19 cellular contexts compared by ENCODE assay signal in the genomic region with DNA sequence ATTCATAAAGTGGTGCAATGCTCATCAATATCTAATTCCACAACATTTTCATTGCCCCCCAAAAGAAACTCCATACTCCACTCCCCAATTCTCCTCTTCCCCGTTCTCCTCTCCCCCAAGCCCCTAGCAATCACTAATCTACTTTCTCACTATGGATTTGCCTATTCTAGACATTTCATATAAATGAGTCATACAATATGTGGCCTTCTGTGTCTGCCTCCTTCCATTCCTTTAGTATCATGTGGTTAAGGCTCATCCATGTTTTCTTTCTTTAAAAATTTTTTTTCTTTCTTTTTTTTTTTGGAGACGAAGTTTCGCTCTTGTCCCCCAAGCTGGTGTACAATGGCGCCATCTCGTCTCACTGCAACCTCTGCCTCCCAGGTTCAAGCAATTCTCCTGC. TPM values are rescaled to one million over a fixed set of nuclear protein-coding genes. Genes with fewer than 3 reads are reported as not detected.
DNase-seq lines count a peak whose midpoint lies in the region; ATAC-seq, FAIRE-seq and TF ChIP-seq lines count a peak whose summit lies in the region.
"Had no signal": no experiment of that assay in that cellular context is flagged by ENCODE, and none has a peak within 500 bp of the region (broad histone marks: within the 10 kb centered on the region; RNA-seq: fewer than 3 reads in every experiment).

No MANE protein-coding gene starts in this region.

- H3K9me3 ChIP-seq in astrocyte (ENCODE audit: insufficient read depth, low read depth, low read length), result no peaks in the 10 kb centered on the region
- H3K9me3 ChIP-seq: tibial artery had no signal

- no peak overlapping the region for H2AFZ ChIP-seq in astrocyte (ENCODE audit: low read depth, low read length)

- no peak overlapping the region for H3K4me3 Mint-ChIP-seq in astrocyte (ENCODE audit: unreplicated experiment)
- H3K4me3 Mint-ChIP-seq: activated naive CD8-positive, alpha-beta T cell treated with anti-CD3 and anti-CD28 coated beads, Interleukin-2, amount 10 ng/mL, durations not matched to agents 7 days and 5 days; activated T-cell treated with anti-CD3 and anti-CD28 coated beads, Interleukin-2, amount 50 U/mL, for 4 hours had no signal

- no peaks in the 10 kb centered on the region for H3K79me2 ChIP-seq in astrocyte (ENCODE audit: insufficient read depth, low read length)

- no peaks in the 10 kb centered on the region for H3K27me3 Mint-ChIP-seq in astrocyte (ENCODE audit: low read depth, unreplicated experiment)
- H3K27me3 Mint-ChIP-seq: activated naive CD8-positive, alpha-beta T cell treated with anti-CD3 and anti-CD28 coated beads, Interleukin-2, amount 10 ng/mL, durations not matched to agents 7 days and 5 days had no signal

- no peak for FAIRE-seq in astrocyte (lab: Jason Lieb, UNC)
- FAIRE-seq: colon, endothelial cell of umbilical vein had no signal

- H3K36me3 ChIP-seq in astrocyte (ENCODE audit: insufficient read depth, low read length), result no peaks in the 10 kb centered on the region

- peak; percentile 79 for DNase-seq in ACHN
- DNase-seq in HS-27A (ENCODE audit: low read depth), result peak; percentile 43
- DNase-seq in astrocyte (ENCODE audit: low read depth), result peak; percentile 85
- peak; percentile 57 for DNase-seq in foreskin melanocyte
- no peak for DNase-seq in NCI-H2196 (lab: John Stamatoyannopoulos, UW; ENCODE audit: unreplicated experiment)
- DNase-seq in NCI-H2227 (lab: John Stamatoyannopoulos, UW; ENCODE audit: unreplicated experiment), result no peak
- DNase-seq in globus pallidus (ENCODE audit: low spot score), result no peak
- DNase-seq: activated CD4-positive, alpha-beta T cell treated with anti-CD3 and anti-CD28 coated beads, Interleukin-2, amount 50 U/mL, for 4 hours; activated naive CD8-positive, alpha-beta T cell treated with anti-CD3 and anti-CD28 coated beads, Interleukin-2, amount 10 ng/mL, durations not matched to agents 7 days and 5 days; activated T-cell treated with anti-CD3 and anti-CD28 coated beads, Interleukin-2, amount 50 U/mL, for 4 hours; KG1; NCI-H1105; NCI-H446; nucleus accumbens; tibial artery had no signal

- peaks cover 14% of the 10 kb centered on the region for H3K4me1 ChIP-seq in astrocyte (ENCODE audit: insufficient read depth, low read length)
- H3K4me1 ChIP-seq: tibial artery had no signal

- no peak for TF ChIP-seq CTCF in astrocyte (IDR thresholded peaks at IDR 0.05; ENCODE audit: insufficient read depth, low read depth, low read length)

- peak overlapping the region; percentile 40 for H3K4me2 ChIP-seq in astrocyte (ENCODE audit: low read length)

- no peak overlapping the region for H3K9ac ChIP-seq in astrocyte (ENCODE audit: low read length)

- ATAC-seq in HG03469 (IDR thresholded peaks at IDR 0.05; ENCODE audit: unreplicated experiment), result no peak
- ATAC-seq: activated T-cell treated with anti-CD3 and anti-CD28 coated beads, Interleukin-2, amount 50 U/mL, for 4 hours had no signal

- no peaks in the 10 kb centered on the region for H4K20me1 ChIP-seq in astrocyte (ENCODE audit: insufficient read depth, low read length)

- H3K27ac ChIP-seq in astrocyte (ENCODE audit: low read depth, low read length), result peak overlapping the region; percentile 82
- H3K27ac ChIP-seq: SK-N-MC, tibial artery had no signal

- H3K4me3 ChIP-seq in astrocyte (ENCODE audit: insufficient read depth, low read depth, low read length), result no peak overlapping the region
- H3K4me3 ChIP-seq: SK-N-MC, tibial artery had no signal

- H3K4me1 Mint-ChIP-seq in astrocyte (ENCODE audit: low read depth, unreplicated experiment), result peaks cover 14% of the 10 kb centered on the region
- H3K4me1 Mint-ChIP-seq: activated naive CD8-positive, alpha-beta T cell treated with anti-CD3 and anti-CD28 coated beads, Interleukin-2, amount 10 ng/mL, durations not matched to agents 7 days and 5 days had no signal

- no peaks in the 10 kb centered on the region for H3K27me3 ChIP-seq in astrocyte (ENCODE audit: insufficient read depth, low read length)
- H3K27me3 ChIP-seq: tibial artery had no signal

- H3K36me3 Mint-ChIP-seq in astrocyte (ENCODE audit: low read depth, unreplicated experiment), result no peaks in the 10 kb centered on the region

- in situ Hi-C loops in ACHN (cut with HindIII; ENCODE audit: low pct_ligation_motif_present, low pct_unique_long_range_greater_than_20kb, low sequenced_read_pairs), result no loop called here

- H3K27ac Mint-ChIP-seq in astrocyte (ENCODE audit: unreplicated experiment), result peak overlapping the region; percentile 91
- H3K27ac Mint-ChIP-seq: activated naive CD8-positive, alpha-beta T cell treated with anti-CD3 and anti-CD28 coated beads, Interleukin-2, amount 10 ng/mL, durations not matched to agents 7 days and 5 days had no signal

- H3K9me3 Mint-ChIP-seq in astrocyte (ENCODE audit: unreplicated experiment), result peaks cover 3% of the 10 kb centered on the region
- H3K9me3 Mint-ChIP-seq: activated naive CD8-positive, alpha-beta T cell treated with anti-CD3 and anti-CD28 coated beads, Interleukin-2, amount 10 ng/mL, durations not matched to agents 7 days and 5 days; activated T-cell treated with anti-CD3 and anti-CD28 coated beads, Interleukin-2, amount 50 U/mL, for 4 hours had no signal

RNA-seq across cellular contexts. Expression of gene HAS3, which starts 56.3 kb away (rescaled TPM):
- 1.7 and 2.0 TPM in 2 replicates for total RNA-seq in astrocyte

Comparison
In these comparisons a context has a peak if more than half of its experiments do, and no peak if none do; other contexts are left out.
1. DNase-seq: peak in ACHN (single experiment), HS-27A (single experiment), astrocyte (single experiment) and foreskin melanocyte (single experiment); none in NCI-H2196 (single experiment), NCI-H2227 (single experiment) and globus pallidus (single experiment).